In genomic region chr12:14698555-14698954, GRCh38 we compare ENCODE assay signal across 12 cellular contexts. TPM values are rescaled to one million over a fixed set of nuclear protein-coding genes. Genes with fewer than 3 reads are reported as not detected.
"Had no signal": no experiment of that assay in that cellular context is flagged by ENCODE, and none has a peak within 500 bp of the region (broad histone marks: within the 10 kb centered on the region; RNA-seq: fewer than 3 reads in every experiment).

No MANE protein-coding gene starts in this region.

- FAIRE-seq: HepG2, HTR-8/SVneo, K562 had no signal

- ATAC-seq: HepG2, K562 had no signal

- H3K4me1 Mint-ChIP-seq: IgD-negative memory B cell had no signal

- H3K4me3 Mint-ChIP-seq: IgD-negative memory B cell had no signal

- H3K9me3 Mint-ChIP-seq: IgD-negative memory B cell had no signal

- H3K9ac ChIP-seq: KMS-11 had no signal

- H3K4me2 ChIP-seq: KMS-11 had no signal

- H3K36me3 Mint-ChIP-seq: IgD-negative memory B cell had no signal

- DNase-seq: IMR-90, Karpas-422, KBM-7, KG1 had no signal

- H3K4me3 ChIP-seq: K562 had no signal

- H3K27ac ChIP-seq: HL-60, KMS-11 had no signal

- H3K27ac Mint-ChIP-seq: IgD-negative memory B cell had no signal

RNA-seq across cellular contexts. Expression of gene GUCY2C, which starts 2.2 kb away (rescaled TPM):
- total RNA-seq: HepG2, HT-29, HT1080, IMR-90 had no signal
- polyA plus RNA-seq: HepG2, IMR-90 had no signal
